Comparison of ENCODE assay signal across 19 cellular contexts in genomic region chr2:10931710-10932255, GRCh38. TPM values are rescaled to one million over a fixed set of nuclear protein-coding genes. Genes with fewer than 3 reads are reported as not detected.
DNase-seq lines count a peak whose midpoint lies in the region; ATAC-seq and TF ChIP-seq lines count a peak whose summit lies in the region.
"Had no signal": no experiment of that assay in that cellular context is flagged by ENCODE, and none has a peak within 500 bp of the region (broad histone marks: within the 10 kb centered on the region; RNA-seq: fewer than 3 reads in every experiment).

No MANE protein-coding gene starts in this region.

- peak overlapping the region; percentile 84 for H3K4me2 ChIP-seq in BLaER1
- no peak overlapping the region for H3K4me2 ChIP-seq in neuronal stem cell (ENCODE audit: insufficient read depth, low read length, poor library complexity, severe bottlenecking)

- ATAC-seq in left ventricle myocardium superior, result no peak
- no peak for ATAC-seq in HG03442 (IDR thresholded peaks at IDR 0.05; ENCODE audit: unreplicated experiment)
- ATAC-seq: activated CD8-positive, alpha-beta T cell treated with anti-CD3 and anti-CD28 coated beads for 36 hours; stimulated activated naive B cell treated with anti-CD40 and anti-IgM and Interleukin-4, amounts not matched to agents 10 μg/mL and 1 μg/mL and 100 μg/mL, for 72 hours had no signal

- peak; percentile 76 for DNase-seq in LHCN-M2 (ENCODE audit: low read depth)
- peak; percentile 63 for DNase-seq in chondrocyte (ENCODE audit: low spot score)
- no peak for DNase-seq in neuronal stem cell (ENCODE audit: low spot score)
- no peak for DNase-seq in NCI-H2029 treated with DMSO at 0.1 percent for 48 hours (lab: John Stamatoyannopoulos, UW)
- no peak for DNase-seq in left ventricle myocardium superior
- DNase-seq in retina, result no peak
- DNase-seq: activated CD8-positive, alpha-beta T cell treated with anti-CD3 and anti-CD28 coated beads for 36 hours; activated gamma-delta T cell; central memory CD4-positive, alpha-beta T cell; NCI-H1105 treated with DMSO at 0.1 percent for 48 hours; NCI-H510A; stimulated activated CD4-positive, alpha-beta T cell treated with anti-CD3 and anti-CD28 coated beads, Interleukin-4, amount 100 ng/mL, for 24 hours; stimulated activated naive B cell treated with anti-CD40 and anti-IgM and Interleukin-4, amounts not matched to agents 10 μg/mL and 1 μg/mL and 100 μg/mL, for 72 hours had no signal

- peaks cover 20% of the 10 kb centered on the region for H3K27me3 Mint-ChIP-seq in chondrocyte (ENCODE audit: low read depth)

- no peak overlapping the region for H3K4me3 Mint-ChIP-seq in chondrocyte (ENCODE audit: unreplicated experiment)
- H3K4me3 Mint-ChIP-seq: activated CD8-positive, alpha-beta T cell treated with anti-CD3 and anti-CD28 coated beads for 36 hours; stimulated activated naive B cell treated with anti-CD40 and anti-IgM and Interleukin-4, amounts not matched to agents 10 μg/mL and 1 μg/mL and 100 μg/mL, for 72 hours had no signal

- H3K36me3 Mint-ChIP-seq in chondrocyte (ENCODE audit: low read depth), result no peaks in the 10 kb centered on the region
- H3K36me3 Mint-ChIP-seq: stimulated activated naive B cell treated with anti-CD40 and anti-IgM and Interleukin-4, amounts not matched to agents 10 μg/mL and 1 μg/mL and 100 μg/mL, for 72 hours had no signal

- 0 out of 2 replicates have a peak, but pooled peaks cover 5% of the 10 kb centered on the region for H4K20me1 ChIP-seq in BLaER1

- peak overlapping the region; percentile 89 for H3K18ac ChIP-seq in neuronal stem cell (ENCODE audit: low read length)

- H3K9me3 Mint-ChIP-seq in chondrocyte (ENCODE audit: low read depth), result no peaks in the 10 kb centered on the region
- H3K9me3 Mint-ChIP-seq: activated CD8-positive, alpha-beta T cell treated with anti-CD3 and anti-CD28 coated beads for 36 hours; stimulated activated naive B cell treated with anti-CD40 and anti-IgM and Interleukin-4, amounts not matched to agents 10 μg/mL and 1 μg/mL and 100 μg/mL, for 72 hours had no signal

- H2BK5ac ChIP-seq in neuronal stem cell (ENCODE audit: low read length), result no peak overlapping the region

- H3K9me3 ChIP-seq in BLaER1 (no peaks in the 10 kb centered on the region), neuronal stem cell (replicated peaks in 1 of 2; ENCODE audit: control insufficient read depth in 2 of 2, insufficient read depth in 1 of 2, low read depth in 1 of 2, low read length in 2 of 2) (no peaks in the 10 kb centered on the region)
- H3K9me3 ChIP-seq: esophagus muscularis mucosa had no signal

- no peaks in the 10 kb centered on the region for H3K79me1 ChIP-seq in neuronal stem cell (ENCODE audit: low read depth, low read length)

- H2AFZ ChIP-seq in neuronal stem cell (ENCODE audit: low read length), result no peak overlapping the region

- WGBS in neuronal stem cell (ENCODE audit: extremely low coverage in 2 of 2, insufficient read length in 2 of 2, insufficient replicate concordance in 1 of 2), 2 donors, result no CpG with 5 or more reads among the region's 14 CpGs

- peaks cover 13% of the 10 kb centered on the region for H3K4me1 Mint-ChIP-seq in chondrocyte (ENCODE audit: low read depth)
- H3K4me1 Mint-ChIP-seq: stimulated activated naive B cell treated with anti-CD40 and anti-IgM and Interleukin-4, amounts not matched to agents 10 μg/mL and 1 μg/mL and 100 μg/mL, for 72 hours had no signal

- intact Hi-C loops in left ventricle myocardium superior (cut with micrococcal nuclease), result no loop called here

- H3K36me3 ChIP-seq in BLaER1 (no peaks in the 10 kb centered on the region), neuronal stem cell (replicated peaks in 1 of 2; ENCODE audit: control insufficient read depth in 2 of 2, insufficient read depth in 2 of 2, low read length in 2 of 2) (no peaks in the 10 kb centered on the region)

- H2AK5ac ChIP-seq in neuronal stem cell (ENCODE audit: low read depth, low read length), result peak overlapping the region; percentile 72

- H2BK15ac ChIP-seq in neuronal stem cell (ENCODE audit: low read length), result no peak overlapping the region

- peaks cover 46% of the 10 kb centered on the region for H3K4me1 ChIP-seq in BLaER1
- peaks cover 14 to 38% of the 10 kb centered on the region in 2 donors for H3K4me1 ChIP-seq in neuronal stem cell (ENCODE audit: control insufficient read depth in 2 of 2, insufficient read depth in 1 of 2, low read depth in 1 of 2, low read length in 2 of 2)

- no peak overlapping the region for H4K8ac ChIP-seq in neuronal stem cell (ENCODE audit: low read depth, low read length)

- H3K23ac ChIP-seq in neuronal stem cell (ENCODE audit: low read depth, low read length, poor library complexity), result no peak overlapping the region

- no peak overlapping the region for H3K27ac Mint-ChIP-seq in chondrocyte (ENCODE audit: unreplicated experiment)
- H3K27ac Mint-ChIP-seq: activated CD8-positive, alpha-beta T cell treated with anti-CD3 and anti-CD28 coated beads for 36 hours; stimulated activated naive B cell treated with anti-CD40 and anti-IgM and Interleukin-4, amounts not matched to agents 10 μg/mL and 1 μg/mL and 100 μg/mL, for 72 hours had no signal

- H4K91ac ChIP-seq in neuronal stem cell (ENCODE audit: low read depth, low read length, poor library complexity), result no peak overlapping the region

- H3K9ac ChIP-seq in BLaER1, result no peak overlapping the region; the same call in 1 of the 2 replicates
- no peak overlapping the region for H3K9ac ChIP-seq in neuronal stem cell (ENCODE audit: low read depth, low read length, poor library complexity)

- no peak for TF ChIP-seq CTCF in chondrocyte (IDR thresholded peaks at IDR 0.05)

- H2BK12ac ChIP-seq in neuronal stem cell (ENCODE audit: low read length), result no peak overlapping the region

- H3K4ac ChIP-seq in neuronal stem cell (ENCODE audit: low read length), result no peak overlapping the region

- H3K27me3 ChIP-seq in BLaER1 (no peaks in the 10 kb centered on the region), neuronal stem cell (ENCODE audit: control insufficient read depth in 3 of 3, insufficient read depth in 3 of 3, low read depth in 1 of 3, low read length in 3 of 3) (no peaks in the 10 kb centered on the region)

- H3K4me3 ChIP-seq in BLaER1 (no peak overlapping the region), neuronal stem cell (ENCODE audit: low read length in 2 of 2) (no peak overlapping the region)
- H3K4me3 ChIP-seq: esophagus muscularis mucosa had no signal

- peak overlapping the region; percentile 58; the same call in 1 of the 2 replicates for H3K27ac ChIP-seq in BLaER1
- H3K27ac ChIP-seq in neuronal stem cell (replicated peaks; ENCODE audit: low read length), result no peak overlapping the region
- H3K27ac ChIP-seq: esophagus muscularis mucosa had no signal

- H3K14ac ChIP-seq in neuronal stem cell (ENCODE audit: low read length), result no peak overlapping the region

- no peak overlapping the region for H2BK120ac ChIP-seq in neuronal stem cell (ENCODE audit: low read depth, low read length)

RNA-seq across cellular contexts. Expression of gene KCNF1, which starts 20.0 kb away (rescaled TPM):
- 0.19 and 0.29 TPM in 2 replicates for total RNA-seq in LHCN-M2 (2014; rRNA removed)
- 0.09 TPM for polyA plus RNA-seq in LHCN-M2 (2012)
- not detected in 3 replicates for total RNA-seq in chondrocyte
- 0.14 TPM for polyA plus RNA-seq in neuronal stem cell (2013, experiment 1 of 2)
- 0.08 TPM for polyA plus RNA-seq in neuronal stem cell (2013, experiment 2 of 2)
- 0.17 TPM for total RNA-seq in left ventricle myocardium superior
- total RNA-seq: activated CD8-positive, alpha-beta T cell treated with anti-CD3 and anti-CD28 coated beads for 36 hours; Daoy; mononuclear cell; T-helper 2 cell treated with Interferon-gamma antibody and Interleukin-4, amounts not matched to agents 100 ng/mL and 5 ng/mL, for 36 hours had no signal

Comparison
In these comparisons a context has a peak if more than half of its experiments do, and no peak if none do; other contexts are left out.
1. DNase-seq: peak in LHCN-M2 (single experiment) and chondrocyte (single experiment); none in neuronal stem cell (single experiment), NCI-H2029 treated with DMSO at 0.1 percent for 48 hours (single experiment), left ventricle myocardium superior (single experiment) and retina (single experiment).